In genomic region chr3:135916310-135916709, GRCh38 we compare ENCODE assay signal across 20 cellular contexts. TPM values are rescaled to one million over a fixed set of nuclear protein-coding genes. Genes with fewer than 3 reads are reported as not detected.
DNase-seq lines count a peak whose midpoint lies in the region; FAIRE-seq and TF ChIP-seq lines count a peak whose summit lies in the region.
"Had no signal": no experiment of that assay in that cellular context is flagged by ENCODE, and none has a peak within 500 bp of the region (broad histone marks: within the 10 kb centered on the region; RNA-seq: fewer than 3 reads in every experiment).

No MANE protein-coding gene starts in this region.

- H4K20me1 ChIP-seq in H1 (replicated peaks in 1 of 2; ENCODE audit: control insufficient read depth in 1 of 2, insufficient read depth in 2 of 2, low read length in 2 of 2), result no peaks in the 10 kb centered on the region
- H4K20me1 ChIP-seq: BLaER1 treated with 17β-estradiol and CSF1 and Interleukin-3, amounts not matched to agents 10 nM and 100 nM had no signal

- H2BK15ac ChIP-seq in H1 (ENCODE audit: low read length), result no peak overlapping the region

- no peak overlapping the region for H2BK5ac ChIP-seq in H1 (ENCODE audit: low read depth, low read length)

- no peaks in the 10 kb centered on the region for H3K79me2 ChIP-seq in H1 (ENCODE audit: control insufficient read depth in 1 of 2, insufficient read depth in 2 of 2, low read length in 2 of 2)
- no peaks in the 10 kb centered on the region for H3K79me2 ChIP-seq in parathyroid adenoma

- H2BK12ac ChIP-seq in H1 (ENCODE audit: low read depth, low read length), result no peak overlapping the region

- TF ChIP-seq EP300 in H1 (IDR thresholded peaks at IDR 0.05; ENCODE audit: borderline replicate concordance in 1 of 2, low read depth in 2 of 2, low read length in 2 of 2), result no peak

- no peaks in the 10 kb centered on the region for H3K9me3 ChIP-seq in H1 (ENCODE audit: insufficient read depth in 2 of 2, low read depth in 1 of 2, low read length in 1 of 2)
- H3K9me3 ChIP-seq in parathyroid adenoma (ENCODE audit: control insufficient read depth, low read length), result no peaks in the 10 kb centered on the region
- H3K9me3 ChIP-seq: BLaER1 treated with 17β-estradiol and CSF1 and Interleukin-3, amounts not matched to agents 10 nM and 100 nM had no signal

- no peak overlapping the region for H2AK5ac ChIP-seq in H1 (ENCODE audit: low read depth, low read length)

- no peak overlapping the region for H4K91ac ChIP-seq in H1 (replicated peaks; ENCODE audit: insufficient read length, low read length)

- H3K36me3 ChIP-seq in H1 (ENCODE audit: control insufficient read depth in 2 of 4, insufficient read depth in 4 of 4, low read length in 3 of 4) (no peaks in the 10 kb centered on the region), parathyroid adenoma (ENCODE audit: control insufficient read depth, insufficient read depth, low read length) (no peaks in the 10 kb centered on the region)
- H3K36me3 ChIP-seq: BLaER1 treated with 17β-estradiol and CSF1 and Interleukin-3, amounts not matched to agents 10 nM and 100 nM had no signal

- H3K9me3 Mint-ChIP-seq in progenitor cell of endocrine pancreas (ENCODE audit: low read depth), result no peaks in the 10 kb centered on the region
- H3K9me3 Mint-ChIP-seq: CD8-positive, alpha-beta T cell; HFFc6 had no signal

- CTCF ChIA-PET in H1 (lab: Charles Lee; ENCODE audit: partially characterized antibody), result interaction anchor here (0.9 to 11.1 kb wide), 3 partner anchors 8 to 126 kb away, joined by 3 to 125 read pairs (median 7); no protein-coding TSS in a partner anchor

- no peaks in the 10 kb centered on the region for H3K36me3 Mint-ChIP-seq in progenitor cell of endocrine pancreas (ENCODE audit: insufficient read depth)
- H3K36me3 Mint-ChIP-seq: CD8-positive, alpha-beta T cell had no signal

- no peak overlapping the region for H2AFZ ChIP-seq in H1 (ENCODE audit: low read length)
- H2AFZ ChIP-seq in parathyroid adenoma, result peak overlapping the region; percentile 14
- H2AFZ ChIP-seq: GM23248 had no signal

- H3K4me1 ChIP-seq in H1 (replicated peaks in 1 of 4; ENCODE audit: control insufficient read depth in 3 of 4, insufficient read depth in 4 of 4, low read length in 3 of 4) (no peaks in the 10 kb centered on the region), parathyroid adenoma (peaks cover 16% of the 10 kb centered on the region)

- DNase-seq in NOMO-1 (lab: John Stamatoyannopoulos, UW; ENCODE audit: unreplicated experiment in 2 of 2), result peak; percentile 16 to 36
- no peak for DNase-seq in NOMO-1 treated with DMSO at 0.1 percent for 48 hours (lab: John Stamatoyannopoulos, UW; ENCODE audit: unreplicated experiment)
- no peak for DNase-seq in H1 (ENCODE audit: low read depth in 1 of 2, low spot score in 2 of 2)
- DNase-seq in progenitor cell of endocrine pancreas (ENCODE audit: low spot score, unreplicated experiment), result no peak
- no peak for DNase-seq in putamen (ENCODE audit: low spot score)
- no peak for DNase-seq in nucleus accumbens (lab: John Stamatoyannopoulos, UW)
- DNase-seq: CD8-positive, alpha-beta T cell; DMS 273 treated with DMSO at 0.1 percent for 48 hours; DMS53; DND-41; EL; GM23248; H7; HFFc6 had no signal

- H3K18ac ChIP-seq in H1 (ENCODE audit: extremely low read depth, low read length), result no peak overlapping the region

- H3K23ac ChIP-seq in H1 (ENCODE audit: insufficient read length), result no peak overlapping the region

- H3K79me1 ChIP-seq in H1 (ENCODE audit: low read depth, low read length), result no peaks in the 10 kb centered on the region

- H2BK20ac ChIP-seq in H1 (ENCODE audit: low read length), result no peak overlapping the region

- H3K27ac Mint-ChIP-seq in progenitor cell of endocrine pancreas, result no peak overlapping the region
- H3K27ac Mint-ChIP-seq: B cell; CD8-positive, alpha-beta T cell; HFFc6 had no signal

- no peak overlapping the region for H3K4me3 Mint-ChIP-seq in progenitor cell of endocrine pancreas (ENCODE audit: low read depth)
- H3K4me3 Mint-ChIP-seq: B cell; CD8-positive, alpha-beta T cell; HFFc6 had no signal

- no peak overlapping the region for H3K14ac ChIP-seq in H1 (ENCODE audit: insufficient read length)

- no peak overlapping the region for H3K4me2 ChIP-seq in H1 (ENCODE audit: insufficient read depth in 1 of 2, low read depth in 2 of 2, low read length in 2 of 2)
- H3K4me2 ChIP-seq in parathyroid adenoma (ENCODE audit: low read length), result no peak overlapping the region
- H3K4me2 ChIP-seq: BLaER1 treated with 17β-estradiol and CSF1 and Interleukin-3, amounts not matched to agents 10 nM and 100 nM had no signal

- H3K4me3 ChIP-seq in H1 (ENCODE audit: extremely low read depth in 1 of 4, insufficient read depth in 2 of 4, low read depth in 3 of 4, low read length in 4 of 4) (no peak overlapping the region), parathyroid adenoma (ENCODE audit: low read depth, low read length) (no peak overlapping the region)
- H3K4me3 ChIP-seq: BLaER1 treated with 17β-estradiol and CSF1 and Interleukin-3, amounts not matched to agents 10 nM and 100 nM; GM23248 had no signal

- H3K23me2 ChIP-seq in H1 (ENCODE audit: low read depth, low read length), result no peaks in the 10 kb centered on the region

- H3K27ac ChIP-seq in H1 (ENCODE audit: low read depth, low read length) (no peak overlapping the region), parathyroid adenoma (peak overlapping the region; percentile 21)
- H3K27ac ChIP-seq: 22Rv1; BLaER1 treated with 17β-estradiol and CSF1 and Interleukin-3, amounts not matched to agents 10 nM and 100 nM; GM23248 had no signal

- FAIRE-seq in H1 (lab: Jason Lieb, UNC), result no peak
- FAIRE-seq: GM12891, GM19239 had no signal

- no peak overlapping the region for H3K56ac ChIP-seq in H1 (replicated peaks; ENCODE audit: insufficient read length, low read depth, low read length)

- no peaks in the 10 kb centered on the region for H3K4me1 Mint-ChIP-seq in progenitor cell of endocrine pancreas (ENCODE audit: low read depth)
- H3K4me1 Mint-ChIP-seq: B cell had no signal

- H3K27me3 ChIP-seq in H1 (replicated peaks in 1 of 4; ENCODE audit: control insufficient read depth in 3 of 4, extremely low read depth in 1 of 4, insufficient read depth in 3 of 4, low read length in 3 of 4) (no peaks in the 10 kb centered on the region), parathyroid adenoma (ENCODE audit: control insufficient read depth, insufficient read depth, low read length) (no peaks in the 10 kb centered on the region)
- H3K27me3 ChIP-seq: BLaER1 treated with 17β-estradiol and CSF1 and Interleukin-3, amounts not matched to agents 10 nM and 100 nM had no signal

- no peaks in the 10 kb centered on the region for H3K27me3 Mint-ChIP-seq in progenitor cell of endocrine pancreas

- no peak overlapping the region for H2BK120ac ChIP-seq in H1 (replicated peaks; ENCODE audit: low read depth, low read length)

- H3K9ac ChIP-seq in H1 (replicated peaks in 1 of 4; ENCODE audit: extremely low read depth in 1 of 4, low read depth in 3 of 4, low read length in 3 of 4) (no peak overlapping the region), parathyroid adenoma (no peak overlapping the region)
- H3K9ac ChIP-seq: BLaER1 treated with 17β-estradiol and CSF1 and Interleukin-3, amounts not matched to agents 10 nM and 100 nM; GM23248 had no signal

- 86% methylated on average over 4 of the region's 4 CpGs; no CpG with 5 or more reads in 1 of the 2 experiments for whole genome bisulfite sequencing in H1 (ENCODE audit: extremely low coverage in 1 of 2, insufficient coverage in 1 of 2, insufficient read length in 1 of 2, insufficient replicate concordance in 2 of 2, low coverage in 1 of 2, low lambda C conversion rate in 2 of 2, missing lambda C conversion rate in 1 of 2), 2 experiments

- no peak for TF ChIP-seq RAD21 in H1 (IDR thresholded peaks at IDR 0.05 in 1 of 2, conservative IDR thresholded peaks at IDR 0.05 in 1 of 2; ENCODE audit: low read depth in 2 of 2, low read length in 2 of 2)

- no peak for TF ChIP-seq POLR2A in H1 (IDR thresholded peaks at IDR 0.05; ENCODE audit: control extremely low read depth in 1 of 2, low read depth in 2 of 2, low read length in 2 of 2)

- H4K5ac ChIP-seq in H1 (ENCODE audit: insufficient read length, low read depth, low read length), result no peak overlapping the region

- H4K8ac ChIP-seq in H1 (ENCODE audit: extremely low read depth, insufficient read depth, low read length), result no peak overlapping the region

- POLR2A ChIA-PET in H1 (lab: Charles Lee; ENCODE audit: partially characterized antibody), result no interaction called here

- no peak overlapping the region for H3K4ac ChIP-seq in H1 (replicated peaks; ENCODE audit: insufficient read length, low read depth, low read length)

- TF ChIP-seq CTCF in H1 (IDR thresholded peaks at IDR 0.05; ENCODE audit: control extremely low read depth in 1 of 3, insufficient read depth in 1 of 3, low read depth in 1 of 3, low read length in 3 of 3), result no peak
- TF ChIP-seq CTCF in parathyroid adenoma (IDR thresholded peaks at IDR 0.05), result no peak
- TF ChIP-seq CTCF in progenitor cell of endocrine pancreas (IDR thresholded peaks at IDR 0.05; ENCODE audit: unreplicated experiment), result no peak

TF ChIP-seq in H1, 55 proteins besides CTCF, POLR2A, EP300 and RAD21:
- TF ChIP-seq POU5F1 (IDR thresholded peaks at IDR 0.05; ENCODE audit: low read depth, low read length), result no peak
- TF ChIP-seq EZH2 (IDR thresholded peaks at IDR 0.05; ENCODE audit: low read depth, low read length, severe bottlenecking), result no peak
- TF ChIP-seq CEBPB (IDR thresholded peaks at IDR 0.05; ENCODE audit: low read depth, low read length), result no peak
- peak; percentile 91 for TF ChIP-seq MAFK (IDR thresholded peaks at IDR 0.05; ENCODE audit: low read depth, low read length)

RNA-seq across cellular contexts. Expression of gene PPP2R3A, which starts 49.2 kb away (rescaled TPM):
- total RNA-seq in H1 (2021; fragmentation: NEBNext Ultra II Directional; extraction: Animal tissue kit (Norgen Biotek cat#: 25700)), result 14.0 and 15.2 TPM in 2 replicates
- 2.9 and 4.1 TPM in 2 replicates for polyA plus RNA-seq in H1 (2011; rRNA removed)
- polyA plus RNA-seq in H1 (2011; cell fraction: cytosol; rRNA removed), result 5.1 TPM
- polyA plus RNA-seq in H1 (2011; cell fraction: nucleus; rRNA removed), result 7.8 TPM
- 7.0 to 10.9 TPM (median 8.4 TPM) in 4 replicates for polyA plus RNA-seq in H1 (2012, experiment 1 of 2)
- polyA plus RNA-seq in H1 (2012, experiment 2 of 2), result 0.41 TPM
- 8.2 TPM for polyA plus RNA-seq in H1 (2013, experiment 1 of 2)
- polyA plus RNA-seq in H1 (2013, experiment 2 of 2), result 7.4 TPM
- 35.0 and 41.2 TPM in 2 replicates for polyA minus RNA-seq in H1 (2011; rRNA and poly(A)+ RNA removed)
- 11.2 TPM for polyA minus RNA-seq in H1 (2011; cell fraction: cytosol; rRNA and poly(A)+ RNA removed)
- 45.9 TPM for polyA minus RNA-seq in H1 (2011; cell fraction: nucleus; rRNA and poly(A)+ RNA removed)
- 32.3 and 35.0 TPM in 2 replicates for total RNA-seq in progenitor cell of endocrine pancreas

Comparison
In these comparisons a context has a peak if more than half of its experiments do, and no peak if none do; other contexts are left out.
1. DNase-seq: peak in NOMO-1 (2 of 2); none in NOMO-1 treated with DMSO at 0.1 percent for 48 hours (single experiment), H1 (0 of 2), progenitor cell of endocrine pancreas (single experiment), putamen (single experiment) and nucleus accumbens (0 of 56).